In genomic region chr6:56399672-56400263, GRCh38 we compare ENCODE assay signal across 14 cellular contexts.
A peak's percentile ranks its signal among the peaks of the same experiment; 100 is the strongest.
DNase-seq lines count a peak whose midpoint lies in the region; ATAC-seq and TF ChIP-seq lines count a peak whose summit lies in the region.
"Had no signal": no experiment of that assay in that cellular context is flagged by ENCODE, and none has a peak within 500 bp of the region (broad histone marks: within the 10 kb centered on the region; RNA-seq: fewer than 3 reads in every experiment).

No MANE protein-coding gene starts in this region.

- H3K9me3 ChIP-seq in HUES48 (ENCODE audit: control insufficient read depth, insufficient read depth, low read length) (no peaks in the 10 kb centered on the region), hepatocyte (ENCODE audit: low read depth) (peaks cover 4% of the 10 kb centered on the region), smooth muscle cell (replicated peaks; ENCODE audit: low read depth) (no peaks in the 10 kb centered on the region)

- H3K79me2 ChIP-seq in hepatocyte (no peaks in the 10 kb centered on the region), smooth muscle cell (ENCODE audit: low read depth) (no peaks in the 10 kb centered on the region)

- H3K4me3 ChIP-seq in HUES48 (ENCODE audit: low read depth, low read length) (no peak overlapping the region), hepatocyte (no peak overlapping the region), smooth muscle cell (no peak overlapping the region)
- H3K4me3 ChIP-seq: skin epidermis had no signal

- no peak overlapping the region for H3K9ac ChIP-seq in HUES48 (ENCODE audit: low read depth, low read length)
- no peak overlapping the region for H3K9ac ChIP-seq in smooth muscle cell (ENCODE audit: low read depth)

- peak; percentile 90 for DNase-seq in NCI-H510A (lab: John Stamatoyannopoulos, UW)
- peak; percentile 73 for DNase-seq in hepatocyte (ENCODE audit: low spot score)
- DNase-seq in smooth muscle cell (lab: John Stamatoyannopoulos, UW; ENCODE audit: unreplicated experiment): no peak
- no peak for DNase-seq in NOMO-1 treated with dmso at 0.1 percent for 144 hours (lab: John Stamatoyannopoulos, UW; ENCODE audit: unreplicated experiment)
- no peak for DNase-seq in NCI-H226
- no peak for DNase-seq in middle frontal gyrus (ENCODE audit: extremely low spot score, low spot score)
- DNase-seq: activated T-cell treated with anti-CD3 and anti-CD28 coated beads, Interleukin-2, amount 50 U/mL, for 24 hours; C1 segment of cervical spinal cord; erythroblast; stimulated activated naive CD8-positive, alpha-beta T cell treated with anti-CD3 and anti-CD28 coated beads, Interleukin-15, amount 100 ng/mL, for 72 hours had no signal

- H3K4me2 ChIP-seq in hepatocyte (peak overlapping the region; percentile 67), smooth muscle cell (peak overlapping the region; percentile 21)

- H3K27me3 ChIP-seq in HUES48 (ENCODE audit: control insufficient read depth, insufficient read depth, low read length): no peaks in the 10 kb centered on the region
- no peaks in the 10 kb centered on the region for H3K27me3 ChIP-seq in hepatocyte
- H3K27me3 ChIP-seq in smooth muscle cell (ENCODE audit: low read depth): no peaks in the 10 kb centered on the region

- WGBS in hepatocyte (ENCODE audit: low lambda C conversion rate, missing lambda C conversion rate): 19% methylated on average over 10 of the region's 10 CpGs
- WGBS in smooth muscle cell (ENCODE audit: low lambda C conversion rate): 45% methylated on average over 10 of the region's 10 CpGs

- no peak for ATAC-seq in HG02588 (IDR thresholded peaks at IDR 0.05; ENCODE audit: unreplicated experiment)
- ATAC-seq: activated CD4-positive, CD25-positive, alpha-beta regulatory T cell treated with anti-CD3 and anti-CD28 coated beads, Interleukin-2, amount 50 U/mL, for 24 hours; stimulated activated naive CD8-positive, alpha-beta T cell treated with anti-CD3 and anti-CD28 coated beads, Interleukin-15, amount 100 ng/mL, for 72 hours had no signal

- H4K20me1 ChIP-seq in hepatocyte (ENCODE audit: insufficient read depth, poor library complexity, severe bottlenecking): no peaks in the 10 kb centered on the region
- no peaks in the 10 kb centered on the region for H4K20me1 ChIP-seq in smooth muscle cell (ENCODE audit: low read depth)

- no peaks in the 10 kb centered on the region for H3K9me2 ChIP-seq in hepatocyte (replicated peaks; ENCODE audit: insufficient read depth)

- H2AFZ ChIP-seq in hepatocyte (no peak overlapping the region), smooth muscle cell (ENCODE audit: low read depth) (no peak overlapping the region)

- H3K27ac ChIP-seq in HUES48 (ENCODE audit: low read depth, low read length): peak overlapping the region; percentile 60
- peak overlapping the region; percentile 72 for H3K27ac ChIP-seq in hepatocyte
- H3K27ac ChIP-seq in smooth muscle cell (ENCODE audit: low read depth): peak overlapping the region; percentile 50
- H3K27ac ChIP-seq: skin epidermis had no signal

- H3K36me3 ChIP-seq in HUES48 (ENCODE audit: control insufficient read depth, insufficient read depth, low read length): no peaks in the 10 kb centered on the region
- H3K36me3 ChIP-seq in hepatocyte (replicated peaks; ENCODE audit: insufficient read depth, low read depth): no peaks in the 10 kb centered on the region
- no peaks in the 10 kb centered on the region for H3K36me3 ChIP-seq in smooth muscle cell (ENCODE audit: low read depth)

- H3K4me1 ChIP-seq in HUES48 (ENCODE audit: control insufficient read depth, insufficient read depth, low read length): peaks cover 7% of the 10 kb centered on the region; the same call in 1 of the 2 replicates
- H3K4me1 ChIP-seq in hepatocyte (ENCODE audit: insufficient read depth): peaks cover 26% of the 10 kb centered on the region
- no peaks in the 10 kb centered on the region for H3K4me1 ChIP-seq in smooth muscle cell (ENCODE audit: low read depth)

- TF ChIP-seq CTCF in hepatocyte (IDR thresholded peaks at IDR 0.05; ENCODE audit: poor library complexity): no peak
- no peak for TF ChIP-seq CTCF in smooth muscle cell (IDR thresholded peaks at IDR 0.05; ENCODE audit: borderline replicate concordance, insufficient read depth, poor library complexity, severe bottlenecking)

- no peaks in the 10 kb centered on the region for H3F3A ChIP-seq in smooth muscle cell (ENCODE audit: low read depth)

Comparison
In these comparisons a context has a peak if more than half of its experiments do, and no peak if none do; other contexts are left out.
1. DNase-seq: peak in NCI-H510A (single experiment) and hepatocyte (single experiment); none in smooth muscle cell (single experiment), NOMO-1 treated with dmso at 0.1 percent for 144 hours (single experiment), NCI-H226 (single experiment) and middle frontal gyrus (single experiment).
2. Peak in every context shown above with its lines, with median percentiles within 50 percentile points of each other: H3K27ac ChIP-seq.